ENCODE assay signal across 33 cellular contexts in genomic region chr10:61296161-61296560, GRCh38.
"Had no signal": no experiment of that assay in that cellular context is flagged by ENCODE, and none has a peak within 500 bp of the region (broad histone marks: within the 10 kb centered on the region; RNA-seq: fewer than 3 reads in every experiment).

No MANE protein-coding gene starts in this region.

- H3K27me3 Mint-ChIP-seq: activated CD4-positive, alpha-beta T cell treated with anti-CD3 and anti-CD28 coated beads for 36 hours had no signal

- H3K4me3 ChIP-seq: coronary artery, dorsolateral prefrontal cortex, esophagus muscularis mucosa, gastrocnemius medialis, heart right ventricle had no signal

- H3K27me3 ChIP-seq: brain microvascular endothelial cell, dorsolateral prefrontal cortex, esophagus muscularis mucosa, foreskin keratinocyte, gastrocnemius medialis, heart right ventricle had no signal

- H3K27ac Mint-ChIP-seq: activated CD4-positive, alpha-beta memory T cell treated with anti-CD3 and anti-CD28 coated beads, Interleukin-2, amount 10 ng/mL, durations not matched to agents 7 days and 5 days; activated CD4-positive, alpha-beta T cell treated with anti-CD3 and anti-CD28 coated beads for 36 hours; activated CD4-positive, alpha-beta T cell treated with anti-CD3 and anti-CD28 coated beads, Interleukin-2, amount 10 ng/mL, durations not matched to agents 7 days and 5 days; activated naive CD8-positive, alpha-beta T cell; activated T-helper 17 cell treated with anti-CD3 and anti-CD28 coated beads, Interleukin-2, amount 50 U/mL, for 72 hours; dendritic cell treated with granulocyte-macrophage colony-stimulating factor and Interleukin-4, amounts not matched to agents 40 ng/mL and 50 ng/mL, for 4 days; endodermal cell; T-helper 17 cell; T-helper 2 cell treated with Interferon-gamma antibody and Interleukin-4, amounts not matched to agents 5 μg/mL and 100 μg/mL, for 36 hours had no signal

- ATAC-seq: activated CD4-positive, alpha-beta T cell treated with anti-CD3 and anti-CD28 coated beads for 36 hours; activated T-cell treated with anti-CD3 and anti-CD28 coated beads, Interleukin-2, amount 50 U/mL, for 4 hours; activated T-helper 17 cell treated with anti-CD3 and anti-CD28 coated beads, Interleukin-2, amount 50 U/mL, for 72 hours; foreskin keratinocyte; gastrocnemius medialis; heart right ventricle; T-helper 17 cell had no signal

- DNase-seq: activated CD4-positive, alpha-beta memory T cell treated with anti-CD3 and anti-CD28 coated beads, Interleukin-2, amount 10 ng/mL, durations not matched to agents 7 days and 5 days; activated CD4-positive, alpha-beta T cell treated with anti-CD3 and anti-CD28 coated beads for 36 hours; activated CD4-positive, alpha-beta T cell treated with anti-CD3 and anti-CD28 coated beads, Interleukin-2, amount 10 ng/mL, durations not matched to agents 7 days and 5 days; activated CD4-positive, alpha-beta T cell treated with anti-CD3 and anti-CD28 coated beads, Interleukin-2, amount 50 U/mL, for 4 hours; activated CD4-positive, CD25-positive, alpha-beta regulatory T cell; activated CD4-positive, CD25-positive, alpha-beta regulatory T cell treated with anti-CD3 and anti-CD28 coated beads, Interleukin-2, amount 50 U/mL, for 72 hours; activated CD8-positive, alpha-beta memory T cell treated with anti-CD3 and anti-CD28 coated beads, Interleukin-2, amount 50 U/mL, for 48 hours; activated effector memory CD4-positive, alpha-beta T cell treated with Interleukin-2 at 50 U/mL for 16 hours; activated gamma-delta T cell treated with Interleukin-2 at 50 U/mL for 16 hours; activated naive CD4-positive, alpha-beta T cell treated with anti-CD3 and anti-CD28 coated beads, Interleukin-2, amount 50 U/mL, for 16 hours; activated naive CD4-positive, alpha-beta T cell treated with Interleukin-2 at 50 U/mL for 16 hours; activated T-cell treated with anti-CD3 and anti-CD28 coated beads for 4 hours; activated T-cell treated with anti-CD3 and anti-CD28 coated beads, Interleukin-2, amount 50 U/mL, for 4 hours; amniotic stem cell; anterior cingulate cortex; brain microvascular endothelial cell; dorsolateral prefrontal cortex; effector memory CD4-positive, alpha-beta T cell; endodermal cell; erythroblast; foreskin keratinocyte; gastrocnemius medialis; heart right ventricle; T-helper 1 cell; T-helper 17 cell; T1000 had no signal

- H3K27ac ChIP-seq: brain microvascular endothelial cell, coronary artery, dorsolateral prefrontal cortex, esophagus muscularis mucosa, foreskin keratinocyte, gastrocnemius medialis, heart right ventricle had no signal

- H3K4me1 Mint-ChIP-seq: activated CD4-positive, alpha-beta memory T cell treated with anti-CD3 and anti-CD28 coated beads, Interleukin-2, amount 10 ng/mL, durations not matched to agents 7 days and 5 days; activated CD4-positive, alpha-beta T cell treated with anti-CD3 and anti-CD28 coated beads for 36 hours; activated CD4-positive, alpha-beta T cell treated with anti-CD3 and anti-CD28 coated beads, Interleukin-2, amount 10 ng/mL, durations not matched to agents 7 days and 5 days; activated T-helper 17 cell treated with anti-CD3 and anti-CD28 coated beads, Interleukin-2, amount 50 U/mL, for 72 hours; central memory CD8-positive, alpha-beta T cell; endodermal cell; T-helper 17 cell had no signal

- H3K36me3 ChIP-seq: brain microvascular endothelial cell, esophagus muscularis mucosa, gastrocnemius medialis, heart right ventricle had no signal

- H3K4me3 Mint-ChIP-seq: activated CD4-positive, alpha-beta memory T cell treated with anti-CD3 and anti-CD28 coated beads, Interleukin-2, amount 10 ng/mL, durations not matched to agents 7 days and 5 days; activated CD4-positive, alpha-beta T cell treated with anti-CD3 and anti-CD28 coated beads for 36 hours; activated CD4-positive, alpha-beta T cell treated with anti-CD3 and anti-CD28 coated beads, Interleukin-2, amount 10 ng/mL, durations not matched to agents 7 days and 5 days; activated naive CD8-positive, alpha-beta T cell; activated T-cell treated with anti-CD3 and anti-CD28 coated beads, Interleukin-2, amount 50 U/mL, for 4 hours; activated T-helper 17 cell treated with anti-CD3 and anti-CD28 coated beads, Interleukin-2, amount 50 U/mL, for 72 hours; central memory CD8-positive, alpha-beta T cell; dendritic cell treated with granulocyte-macrophage colony-stimulating factor and Interleukin-4, amounts not matched to agents 40 ng/mL and 50 ng/mL, for 4 days; endodermal cell; T-helper 17 cell; T-helper 2 cell treated with Interferon-gamma antibody and Interleukin-4, amounts not matched to agents 5 μg/mL and 100 μg/mL, for 36 hours had no signal

- H3K4me1 ChIP-seq: foreskin keratinocyte, gastrocnemius medialis, heart right ventricle had no signal
